1 cellular context compared by ENCODE assay signal in genomic region chr19:39563408-39563807, GRCh38.
TF ChIP-seq lines count a peak whose summit lies in the region.

No MANE protein-coding gene starts in this region.

TF ChIP-seq in K562, 482 proteins besides CTCF, POLR2A, EP300 and RAD21:
- TF ChIP-seq FOSL1 (tag; conservative IDR thresholded peaks at IDR 0.05) (0 out of 2 replicates have a peak, but pooled peaks have one; percentile 17), U2AF2 (optimal IDR thresholded peaks at IDR 0.05; ENCODE audit: low read depth, low read length) (no peak)
